ENCODE assay signal across 8 cellular contexts in genomic region chr4:89509708-89510269, GRCh38.
DNase-seq lines count a peak whose midpoint lies in the region; ATAC-seq and TF ChIP-seq lines count a peak whose summit lies in the region.

No MANE protein-coding gene starts in this region.

- H3K4me1 ChIP-seq in fibroblast of lung (ENCODE audit: control insufficient read depth, extremely low read depth, insufficient read depth, low read length) = no peaks in the 10 kb centered on the region

- no peaks in the 10 kb centered on the region for H3K79me2 ChIP-seq in fibroblast of lung (ENCODE audit: control insufficient read depth, insufficient read depth, low read length)

- H3K9me3 ChIP-seq in fibroblast of lung (ENCODE audit: control insufficient read depth, insufficient read depth, low read depth, low read length) = no peaks in the 10 kb centered on the region

- H3K4me2 ChIP-seq in fibroblast of lung (ENCODE audit: extremely low read depth, insufficient read depth, low read length) = no peak overlapping the region

- H3K4me3 Mint-ChIP-seq in progenitor cell of endocrine pancreas (ENCODE audit: low read depth) = no peak overlapping the region

- no peaks in the 10 kb centered on the region for H3K27me3 Mint-ChIP-seq in progenitor cell of endocrine pancreas

- peaks cover 4% of the 10 kb centered on the region for H3K36me3 Mint-ChIP-seq in progenitor cell of endocrine pancreas (ENCODE audit: insufficient read depth)

- no peak overlapping the region for H3K9ac ChIP-seq in fibroblast of lung (ENCODE audit: insufficient read depth, low read length)

- no peaks in the 10 kb centered on the region for H3K36me3 ChIP-seq in fibroblast of lung (ENCODE audit: control insufficient read depth, insufficient read depth, low read length)

- H4K20me1 ChIP-seq in fibroblast of lung (ENCODE audit: control insufficient read depth, extremely low read depth, insufficient read depth, low read length) = no peaks in the 10 kb centered on the region

- TF ChIP-seq CTCF in fibroblast of lung (conservative IDR thresholded peaks at IDR 0.05 in 1 of 2, IDR thresholded peaks at IDR 0.05 in 1 of 2; ENCODE audit: low read depth in 1 of 2, low read length in 2 of 2) (no peak), progenitor cell of endocrine pancreas (IDR thresholded peaks at IDR 0.05; ENCODE audit: unreplicated experiment) (no peak)

- H3K4me1 Mint-ChIP-seq in progenitor cell of endocrine pancreas (ENCODE audit: low read depth) = peaks cover 27% of the 10 kb centered on the region

- ATAC-seq in GM18498 (IDR thresholded peaks at IDR 0.05; ENCODE audit: unreplicated experiment) (peak; percentile 99), GM21390 (IDR thresholded peaks at IDR 0.05; ENCODE audit: unreplicated experiment) (peak; percentile 99), HG03520 (IDR thresholded peaks at IDR 0.05; ENCODE audit: unreplicated experiment) (peak; percentile 99)

- no peak overlapping the region for H2AFZ ChIP-seq in fibroblast of lung (ENCODE audit: low read length)

- no peak overlapping the region for H3K27ac Mint-ChIP-seq in progenitor cell of endocrine pancreas

- H3K27ac ChIP-seq in fibroblast of lung (ENCODE audit: insufficient read depth, low read length) = no peak overlapping the region

- H3K4me3 ChIP-seq in fibroblast of lung (replicated peaks in 1 of 4; ENCODE audit: control extremely low read depth in 1 of 4, insufficient read depth in 1 of 4, low read depth in 3 of 4, low read length in 4 of 4) = no peak overlapping the region

- peak; percentile 77 to 98 for DNase-seq in fibroblast of lung (ENCODE audit: low read depth in 2 of 2)
- DNase-seq in NCI-H2081 treated with DMSO at 0.1 percent for 48 hours (lab: John Stamatoyannopoulos, UW) = no peak
- no peak for DNase-seq in SIG-M5 treated with dmso at 0.1 percent for 504 hours (lab: John Stamatoyannopoulos, UW; ENCODE audit: unreplicated experiment)
- no peak for DNase-seq in progenitor cell of endocrine pancreas (ENCODE audit: low spot score, unreplicated experiment)
- no peak for DNase-seq in mesenteric fat pad (ENCODE audit: low spot score)

- no peaks in the 10 kb centered on the region for H3K27me3 ChIP-seq in fibroblast of lung (ENCODE audit: control insufficient read depth, insufficient read depth, low read length)

- H3K9me3 Mint-ChIP-seq in progenitor cell of endocrine pancreas (ENCODE audit: low read depth) = peaks cover 7% of the 10 kb centered on the region

Comparison
In these comparisons a context has a peak if more than half of its experiments do, and no peak if none do; other contexts are left out.
1. DNase-seq: peak in fibroblast of lung (2 of 2); none in NCI-H2081 treated with DMSO at 0.1 percent for 48 hours (single experiment), SIG-M5 treated with dmso at 0.1 percent for 504 hours (single experiment), progenitor cell of endocrine pancreas (single experiment) and mesenteric fat pad (single experiment).
2. Peak in every context shown above with its lines, with median percentiles within 50 percentile points of each other: ATAC-seq.